Comparison of ENCODE assay signal across 10 cellular contexts in genomic region chr10:89690027-89690426, GRCh38.
"Had no signal": no experiment of that assay in that cellular context is flagged by ENCODE, and none has a peak within 500 bp of the region (broad histone marks: within the 10 kb centered on the region; RNA-seq: fewer than 3 reads in every experiment).

No MANE protein-coding gene starts in this region.

- DNase-seq: H7, HFFc6, KBM-7 had no signal

- FAIRE-seq: H1, HepG2 had no signal

- H3K27ac Mint-ChIP-seq: GM23338, HFFc6 had no signal

- H3K9ac ChIP-seq: KMS-11 had no signal

- H3K9me3 ChIP-seq: HAP-1 had no signal

- H3K4me2 ChIP-seq: GM23338, KMS-11 had no signal

- ATAC-seq: GM23338, HCT116, HepG2 had no signal

- H3K4me3 Mint-ChIP-seq: GM23338, HFFc6 had no signal

- H3K4me3 ChIP-seq: GM23338, HAP-1 had no signal

- H3K27ac ChIP-seq: HL-60, KMS-11 had no signal

- H3K9me3 Mint-ChIP-seq: GM23338, HFFc6 had no signal

- H2AFZ ChIP-seq: GM23338 had no signal

- H3K36me3 ChIP-seq: HAP-1 had no signal
